10 cellular contexts compared by ENCODE assay signal in the genomic region with DNA sequence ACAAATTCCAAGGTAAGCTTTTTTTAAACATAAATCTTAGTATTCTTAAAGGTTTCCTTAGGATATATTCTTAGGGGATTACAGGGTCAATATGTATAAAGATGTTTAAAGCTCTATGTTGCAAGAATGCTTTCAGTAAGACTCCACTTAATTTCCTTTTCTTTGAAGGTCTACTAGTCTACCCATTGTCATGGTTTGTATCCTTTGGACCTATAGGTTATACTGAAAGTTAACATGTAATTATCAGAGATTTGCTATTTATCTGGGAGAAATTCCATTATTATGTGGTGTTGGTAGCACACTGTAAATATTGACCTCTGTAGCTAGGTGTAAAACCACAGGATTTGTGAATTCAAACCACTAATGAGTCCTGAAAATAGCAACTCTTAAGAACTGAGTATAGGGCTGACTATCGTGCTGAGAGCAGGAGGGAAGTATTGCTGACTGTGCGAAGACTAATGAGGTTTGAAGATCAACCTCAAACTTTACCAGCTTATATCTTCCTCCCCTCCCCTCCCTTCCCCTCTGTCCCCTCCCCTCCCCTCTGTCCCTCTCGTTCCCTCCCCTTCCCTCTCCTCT.
DNase-seq lines count a peak whose midpoint lies in the region; ATAC-seq and TF ChIP-seq lines count a peak whose summit lies in the region.
"Had no signal": no experiment of that assay in that cellular context is flagged by ENCODE, and none has a peak within 500 bp of the region (broad histone marks: within the 10 kb centered on the region; RNA-seq: fewer than 3 reads in every experiment).

No MANE protein-coding gene starts in this region.

- H3K36me3 Mint-ChIP-seq in activated naive CD8-positive, alpha-beta T cell treated with anti-CD3 and anti-CD28 coated beads, Interleukin-2, amount 10 ng/mL, durations not matched to agents 7 days and 5 days: peaks cover 4% of the 10 kb centered on the region
- H3K36me3 Mint-ChIP-seq in H9 (ENCODE audit: insufficient read depth in 1 of 3, low read depth in 3 of 3): no peaks in the 10 kb centered on the region

- no peak overlapping the region for H2AFZ ChIP-seq in H9 (ENCODE audit: low read length)
- H2AFZ ChIP-seq in PC-3 (ENCODE audit: low read length): no peak overlapping the region

- no peak overlapping the region for H3K27ac ChIP-seq in H9 (ENCODE audit: insufficient read length, low read depth, low read length)
- H3K27ac ChIP-seq in PC-3 (ENCODE audit: low read length): no peak overlapping the region

- no peak overlapping the region for H3T11ph ChIP-seq in H9 (ENCODE audit: low read length)

- CTCF ChIA-PET in PC-3 (lab: Charles Lee): no interaction called here

- H2BK120ac ChIP-seq in H9 (ENCODE audit: low read depth, low read length, poor library complexity, severe bottlenecking): no peak overlapping the region

- H3K56ac ChIP-seq in H9 (ENCODE audit: insufficient read length, low read depth, low read length): no peak overlapping the region

- no peaks in the 10 kb centered on the region for H3K9me3 Mint-ChIP-seq in activated naive CD8-positive, alpha-beta T cell treated with anti-CD3 and anti-CD28 coated beads, Interleukin-2, amount 10 ng/mL, durations not matched to agents 7 days and 5 days
- H3K9me3 Mint-ChIP-seq in H9: no peaks in the 10 kb centered on the region
- H3K9me3 Mint-ChIP-seq: IgD-negative memory B cell had no signal

- peak; percentile 64 for DNase-seq in GM13977 (ENCODE audit: low spot score)
- DNase-seq in activated naive CD8-positive, alpha-beta T cell treated with anti-CD3 and anti-CD28 coated beads, Interleukin-2, amount 10 ng/mL, durations not matched to agents 7 days and 5 days: no peak
- no peak for DNase-seq in H9
- no peak for DNase-seq in mesenteric fat pad (ENCODE audit: low spot score)
- DNase-seq in PC-3: no peak
- no peak for DNase-seq in left ventricle myocardium superior
- DNase-seq: stimulated activated CD4-positive, alpha-beta T cell treated with anti-CD3 and anti-CD28 coated beads, Interleukin-15, amount 100 ng/mL, for 24 hours had no signal

- H3K4me2 ChIP-seq in H9 (ENCODE audit: insufficient read depth, insufficient read length, low read length) (no peak overlapping the region), PC-3 (ENCODE audit: low read length) (no peak overlapping the region)

- H3K9me2 ChIP-seq in PC-3 (replicated peaks; ENCODE audit: low read length): no peaks in the 10 kb centered on the region

- H4K5ac ChIP-seq in H9 (ENCODE audit: insufficient read length, low read depth, low read length): no peak overlapping the region

- H3K23ac ChIP-seq in H9 (ENCODE audit: insufficient read length, low read depth, low read length): no peak overlapping the region

- no peak overlapping the region for H4K8ac ChIP-seq in H9 (replicated peaks; ENCODE audit: insufficient read length, low read depth, low read length)

- ATAC-seq in GM19455 (IDR thresholded peaks at IDR 0.05; ENCODE audit: unreplicated experiment) (peak; percentile 76), HG03108 (IDR thresholded peaks at IDR 0.05; ENCODE audit: unreplicated experiment) (peak; percentile 86), PC-3 (no peak), left ventricle myocardium superior (no peak)
- peak; percentile 85 for ATAC-seq in activated naive CD8-positive, alpha-beta T cell treated with anti-CD3 and anti-CD28 coated beads, Interleukin-2, amount 10 ng/mL, durations not matched to agents 7 days and 5 days (ENCODE audit: low read depth)

- H3K36me3 ChIP-seq in PC-3 (ENCODE audit: low read depth, low read length): no peaks in the 10 kb centered on the region

- H2AK5ac ChIP-seq in H9 (ENCODE audit: insufficient read length, low read length): no peak overlapping the region

- H3K18ac ChIP-seq in H9 (ENCODE audit: insufficient read length, low read depth, low read length): no peak overlapping the region

- H3K27me3 ChIP-seq in H9 (ENCODE audit: insufficient read depth, low read length): no peaks in the 10 kb centered on the region
- peaks cover 27% of the 10 kb centered on the region for H3K27me3 ChIP-seq in PC-3 (ENCODE audit: low read length)

- no peaks in the 10 kb centered on the region for H3F3A ChIP-seq in PC-3 (ENCODE audit: low read length, unreplicated experiment)

- TF ChIP-seq CTCF in GM13977 (IDR thresholded peaks at IDR 0.05; ENCODE audit: extremely low read depth, insufficient read depth, missing control alignments): no peak
- TF ChIP-seq CTCF in H9 (conservative IDR thresholded peaks at IDR 0.05): no peak
- TF ChIP-seq CTCF in PC-3 (conservative IDR thresholded peaks at IDR 0.05; ENCODE audit: low read depth, low read length): no peak

- H3K79me1 ChIP-seq in H9 (ENCODE audit: insufficient read depth, low read depth, low read length, poor library complexity, severe bottlenecking): no peaks in the 10 kb centered on the region

- H3K79me2 ChIP-seq in H9 (ENCODE audit: insufficient read depth, low read length): no peaks in the 10 kb centered on the region
- no peaks in the 10 kb centered on the region for H3K79me2 ChIP-seq in PC-3 (ENCODE audit: low read length)

- H3K27me3 Mint-ChIP-seq in activated naive CD8-positive, alpha-beta T cell treated with anti-CD3 and anti-CD28 coated beads, Interleukin-2, amount 10 ng/mL, durations not matched to agents 7 days and 5 days: no peaks in the 10 kb centered on the region
- peaks cover 9% of the 10 kb centered on the region for H3K27me3 Mint-ChIP-seq in H9 (ENCODE audit: low read depth)

- no peak overlapping the region for H3K4me3 ChIP-seq in PC-3 (ENCODE audit: low read length)

- H3K4me1 ChIP-seq in H9 (ENCODE audit: insufficient read depth, low read length): peaks cover 8% of the 10 kb centered on the region; the same call in 1 of the 2 replicates
- no peaks in the 10 kb centered on the region for H3K4me1 ChIP-seq in PC-3 (ENCODE audit: insufficient read depth, low read length)

- no peak overlapping the region for H3K4ac ChIP-seq in H9 (ENCODE audit: low read depth, low read length)

- no peak overlapping the region for H4K91ac ChIP-seq in H9 (ENCODE audit: insufficient read length, low read depth, low read length)

- no peak overlapping the region for H2BK20ac ChIP-seq in H9 (ENCODE audit: low read depth, low read length, poor library complexity, severe bottlenecking)

- no peak overlapping the region for H3K9ac ChIP-seq in H9 (ENCODE audit: extremely low read depth, insufficient read length, low read length)
- H3K9ac ChIP-seq in PC-3 (ENCODE audit: low read length): no peak overlapping the region

- H3K4me3 Mint-ChIP-seq in activated naive CD8-positive, alpha-beta T cell treated with anti-CD3 and anti-CD28 coated beads, Interleukin-2, amount 10 ng/mL, durations not matched to agents 7 days and 5 days: peak overlapping the region; percentile 2
- no peak overlapping the region for H3K4me3 Mint-ChIP-seq in H9

- H2BK15ac ChIP-seq in H9 (ENCODE audit: low read depth, low read length): no peak overlapping the region

- no TSS peak for BruUV-seq in PC-3 (replicated peaks; lab: Mats Ljungman, UMichigan)

- H4K20me1 ChIP-seq in H9 (ENCODE audit: control insufficient read depth, insufficient read depth, insufficient read length) (no peaks in the 10 kb centered on the region), PC-3 (ENCODE audit: low read length) (no peaks in the 10 kb centered on the region)

- H3K27ac Mint-ChIP-seq in activated naive CD8-positive, alpha-beta T cell treated with anti-CD3 and anti-CD28 coated beads, Interleukin-2, amount 10 ng/mL, durations not matched to agents 7 days and 5 days: peak overlapping the region; percentile 64
- no peak overlapping the region for H3K27ac Mint-ChIP-seq in H9

- H3K9me3 ChIP-seq in H9 (ENCODE audit: control insufficient read depth, low read depth, low read length): no peaks in the 10 kb centered on the region
- H3K9me3 ChIP-seq in PC-3 (ENCODE audit: low read length): no peaks in the 10 kb centered on the region

- peaks cover 34% of the 10 kb centered on the region for H3K4me1 Mint-ChIP-seq in activated naive CD8-positive, alpha-beta T cell treated with anti-CD3 and anti-CD28 coated beads, Interleukin-2, amount 10 ng/mL, durations not matched to agents 7 days and 5 days
- H3K4me1 Mint-ChIP-seq in H9: peaks cover 50 to 53% of the 10 kb centered on the region in 2 experiments

- H3K14ac ChIP-seq in H9 (ENCODE audit: insufficient read depth, low read length): no peak overlapping the region

- no peaks in the 10 kb centered on the region for H3K23me2 ChIP-seq in H9 (ENCODE audit: insufficient read length, low read depth, low read length, poor library complexity, severe bottlenecking)

- POLR2A ChIA-PET in activated naive CD8-positive, alpha-beta T cell treated with anti-CD3 and anti-CD28 coated beads, Interleukin-2, amount 10 ng/mL, durations not matched to agents 7 days and 5 days (lab: Charles Lee): interaction anchor here (0.6 to 2.6 kb wide), 4 partner anchors 11 to 53 kb away, joined by 3 to 19 read pairs (median 4); no protein-coding TSS in a partner anchor
- POLR2A ChIA-PET in PC-3 (lab: Charles Lee; ENCODE audit: unreplicated experiment): no interaction called here

- WGBS in H9 (ENCODE audit: extremely low coverage, insufficient read length, low lambda C conversion rate): no CpG with 5 or more reads among the region's 3 CpGs

- no peak overlapping the region for H2BK5ac ChIP-seq in H9 (ENCODE audit: insufficient read length, low read length)

- intact Hi-C loops in PC-3 (cut with micrococcal nuclease): no loop called here
- intact Hi-C loops in left ventricle myocardium superior (cut with micrococcal nuclease): no loop called here

- no peak overlapping the region for H2BK12ac ChIP-seq in H9 (ENCODE audit: insufficient read length, low read depth, low read length)

- in situ Hi-C loops in GM13977 (cut with MboI; ENCODE audit: low pct_unique_long_range_greater_than_20kb, low sequenced_read_pairs, unreplicated experiment): no loop called here

Comparison
In these comparisons a context has a peak if more than half of its experiments do, and no peak if none do; other contexts are left out.
1. ATAC-seq: peak in GM19455 (single experiment), HG03108 (single experiment) and activated naive CD8-positive, alpha-beta T cell treated with anti-CD3 and anti-CD28 coated beads, Interleukin-2, amount 10 ng/mL, durations not matched to agents 7 days and 5 days (single experiment); none in PC-3 (single experiment) and left ventricle myocardium superior (single experiment).